In genomic region chr13:51663980-51664957, GRCh38 we compare ENCODE assay signal across 19 cellular contexts.
DNase-seq lines count a peak whose midpoint lies in the region; ATAC-seq and TF ChIP-seq lines count a peak whose summit lies in the region.
"Had no signal": no experiment of that assay in that cellular context is flagged by ENCODE, and none has a peak within 500 bp of the region (broad histone marks: within the 10 kb centered on the region; RNA-seq: fewer than 3 reads in every experiment).

No MANE protein-coding gene starts in this region.

- H3K4me1 Mint-ChIP-seq in T-helper 17 cell, result peaks cover 26% of the 10 kb centered on the region

- ATAC-seq in T-helper 17 cell (no peak), heart right ventricle (peak in 6 of 8 donors; percentile 19 to 73 (median 40)), HG03139 (IDR thresholded peaks at IDR 0.05; ENCODE audit: unreplicated experiment) (no peak)

- peaks cover 0 to 28% (median 14%) of the 10 kb centered on the region in 9 donors for H3K4me1 ChIP-seq in heart right ventricle

- H3K4me3 Mint-ChIP-seq in T-helper 17 cell, result peak overlapping the region; percentile 1
- H3K4me3 Mint-ChIP-seq: IgD-negative memory B cell had no signal

- H3K36me3 Mint-ChIP-seq in T-helper 17 cell (ENCODE audit: low read depth), result peaks cover 2% of the 10 kb centered on the region
- H3K36me3 Mint-ChIP-seq: IgD-negative memory B cell had no signal

- H3K36me3 ChIP-seq in heart right ventricle, result peaks cover 0 to 16% (median 0%) of the 10 kb centered on the region in 9 donors
- H3K36me3 ChIP-seq: brain microvascular endothelial cell had no signal

- H3K9me3 ChIP-seq in T-helper 17 cell (ENCODE audit: control insufficient read depth, low read length, poor library complexity, severe bottlenecking), result no peaks in the 10 kb centered on the region
- no peaks in the 10 kb centered on the region for H3K9me3 ChIP-seq in heart right ventricle
- H3K9me3 ChIP-seq: tibial nerve had no signal

- H3K27ac ChIP-seq in heart right ventricle (peak overlapping the region in 1 of 10 donors; percentile 2), dorsolateral prefrontal cortex (peak overlapping the region in 6 of 59 donors; percentile 3 to 28 (median 11))
- H3K27ac ChIP-seq: 22Rv1, brain microvascular endothelial cell, VCaP had no signal

- intact Hi-C loops in heart right ventricle (cut with DNase I) (no loop called here), dorsolateral prefrontal cortex (cut with DNase I) (no loop called here)

- peak; percentile 29 for DNase-seq in DMS 273 (lab: John Stamatoyannopoulos, UW; ENCODE audit: unreplicated experiment)
- no peak for DNase-seq in DMS 273 treated with DMSO at 0.1 percent for 48 hours (lab: John Stamatoyannopoulos, UW)
- no peak for DNase-seq in T-helper 17 cell
- peak in 1 of 2 donors; percentile 23 for DNase-seq in heart right ventricle
- DNase-seq in renal cortical epithelial cell (ENCODE audit: low read depth), result peak; percentile 55
- DNase-seq in NCI-H1048 (lab: John Stamatoyannopoulos, UW), result no peak
- no peak for DNase-seq in dorsolateral prefrontal cortex
- DNase-seq: activated naive CD4-positive, alpha-beta T cell; brain microvascular endothelial cell; effector memory CD4-positive, alpha-beta T cell; GOT3; islet precursor cell; NCI-H1417; stimulated activated CD4-positive, alpha-beta T cell treated with anti-CD3 and anti-CD28 coated beads, Interleukin-2, amount 100 ng/mL, for 24 hours had no signal

- TF ChIP-seq CTCF in heart right ventricle (IDR thresholded peaks at IDR 0.05), result no peak
- no peak for TF ChIP-seq CTCF in dorsolateral prefrontal cortex (IDR thresholded peaks at IDR 0.05 in 54 of 56, conservative IDR thresholded peaks at IDR 0.05 in 2 of 56; ENCODE audit: low read depth in 1 of 56, partially characterized antibody in 56 of 56)

- no peaks in the 10 kb centered on the region for H3K27me3 ChIP-seq in heart right ventricle
- no peaks in the 10 kb centered on the region for H3K27me3 ChIP-seq in dorsolateral prefrontal cortex
- H3K27me3 ChIP-seq: brain microvascular endothelial cell, tibial nerve had no signal

- H3K27me3 Mint-ChIP-seq in T-helper 17 cell, result no peaks in the 10 kb centered on the region
- H3K27me3 Mint-ChIP-seq: IgD-negative memory B cell had no signal

- no peak overlapping the region for H3K4me3 ChIP-seq in heart right ventricle
- H3K4me3 ChIP-seq in dorsolateral prefrontal cortex, result no peak overlapping the region
- H3K4me3 ChIP-seq: tibial nerve had no signal

- whole genome bisulfite sequencing in heart right ventricle, 2 donors, result 77 to 85% methylated on average over 8 of the region's 8 CpGs

- H3K27ac Mint-ChIP-seq in T-helper 17 cell, result peak overlapping the region; percentile 0
- H3K27ac Mint-ChIP-seq: IgD-negative memory B cell had no signal

Comparison
In these comparisons a context has a peak if more than half of its experiments do, and no peak if none do; other contexts are left out.
1. DNase-seq: peak in DMS 273 (single experiment) and renal cortical epithelial cell (single experiment); none in DMS 273 treated with DMSO at 0.1 percent for 48 hours (single experiment), T-helper 17 cell (0 of 3), NCI-H1048 (single experiment) and dorsolateral prefrontal cortex (0 of 10).
2. ATAC-seq: peak in heart right ventricle (6 of 8); none in T-helper 17 cell (single experiment) and HG03139 (single experiment).